19 cellular contexts compared by ENCODE assay signal in genomic region chr5:36908544-36909260, GRCh38. TPM values are rescaled to one million over a fixed set of nuclear protein-coding genes. Genes with fewer than 3 reads are reported as not detected.
DNase-seq lines count a peak whose midpoint lies in the region; ATAC-seq, FAIRE-seq and TF ChIP-seq lines count a peak whose summit lies in the region.
"Had no signal": no experiment of that assay in that cellular context is flagged by ENCODE, and none has a peak within 500 bp of the region (broad histone marks: within the 10 kb centered on the region; RNA-seq: fewer than 3 reads in every experiment).

No MANE protein-coding gene starts in this region.

- H3K9me3 ChIP-seq in body of pancreas, result no peaks in the 10 kb centered on the region

- peaks cover 11% of the 10 kb centered on the region for H3K4me1 ChIP-seq in body of pancreas

- H3K4me3 Mint-ChIP-seq in natural killer cell, result peak overlapping the region; percentile 25
- H3K4me3 Mint-ChIP-seq: activated CD8-positive, alpha-beta T cell treated with anti-CD3 and anti-CD28 coated beads for 36 hours; CD8-positive, alpha-beta T cell; stimulated activated naive CD8-positive, alpha-beta T cell treated with anti-CD3 and anti-CD28 coated beads, Interleukin-15, Interleukin-2, amounts not matched to agents 100 ng/mL and 50 ng/mL, for 24 hours had no signal

- H3K27ac Mint-ChIP-seq in natural killer cell, result peak overlapping the region; percentile 12 to 45
- H3K27ac Mint-ChIP-seq: activated CD8-positive, alpha-beta T cell treated with anti-CD3 and anti-CD28 coated beads for 36 hours; CD8-positive, alpha-beta T cell; stimulated activated naive CD8-positive, alpha-beta T cell treated with anti-CD3 and anti-CD28 coated beads, Interleukin-15, Interleukin-2, amounts not matched to agents 100 ng/mL and 50 ng/mL, for 24 hours had no signal

- DNase-seq in NOMO-1 treated with DMSO at 0.1 percent for 48 hours (lab: John Stamatoyannopoulos, UW; ENCODE audit: unreplicated experiment) (peak; percentile 23), NOMO-1 treated with dmso at 0.1 percent for 144 hours (lab: John Stamatoyannopoulos, UW; ENCODE audit: unreplicated experiment) (no peak), H54 (ENCODE audit: insufficient read length, low spot score) (no peak), NCI-H524 (lab: John Stamatoyannopoulos, UW) (peak; percentile 46 to 67), natural killer cell (no peak), body of pancreas (no peak), NCI-H82 (lab: John Stamatoyannopoulos, UW) (no peak)
- DNase-seq: activated CD8-positive, alpha-beta T cell treated with anti-CD3 and anti-CD28 coated beads for 36 hours; activated T-cell treated with anti-CD3 and anti-CD28 coated beads, Interleukin-2, amount 50 U/mL, for 48 hours; CD8-positive, alpha-beta T cell; DND-41; hypothalamus; KG1; left cardiac atrium; NCI-H1417 treated with DMSO at 0.1 percent for 48 hours; stimulated activated CD4-positive, alpha-beta T cell treated with anti-CD3 and anti-CD28 coated beads, Interleukin-15, amount 100 ng/mL, for 24 hours had no signal

- peak; percentile 82 for FAIRE-seq in H54 (lab: Jason Lieb, UNC)
- FAIRE-seq: A204.1 had no signal

- WGBS in body of pancreas, 2 donors, result 86 to 87% methylated on average over 2 of the region's 2 CpGs

- TF ChIP-seq POLR2A in H54 (IDR thresholded peaks at IDR 0.05; ENCODE audit: low read depth, low read length), result no peak
- TF ChIP-seq POLR2A in body of pancreas (IDR thresholded peaks at IDR 0.05), result no peak

- H3K9me3 Mint-ChIP-seq in natural killer cell, result no peaks in the 10 kb centered on the region

- TF ChIP-seq CTCF in natural killer cell (IDR thresholded peaks at IDR 0.05) (no peak), body of pancreas (IDR thresholded peaks at IDR 0.05) (no peak)

- ATAC-seq in natural killer cell, result peak in 2 of 3 donors; percentile 36 to 41
- ATAC-seq in body of pancreas, result no peak
- ATAC-seq in HG03280 (IDR thresholded peaks at IDR 0.05; ENCODE audit: unreplicated experiment), result no peak
- ATAC-seq: activated CD8-positive, alpha-beta T cell treated with anti-CD3 and anti-CD28 coated beads for 36 hours; CD8-positive, alpha-beta T cell; left cardiac atrium had no signal

- intact Hi-C loops in natural killer cell (cut with micrococcal nuclease) (no loop called here), body of pancreas (cut with DNase I) (no loop called here)

- H3K27me3 ChIP-seq in body of pancreas, result no peaks in the 10 kb centered on the region

- no peaks in the 10 kb centered on the region for H3K36me3 Mint-ChIP-seq in natural killer cell
- H3K36me3 Mint-ChIP-seq: CD8-positive, alpha-beta T cell had no signal

- no peaks in the 10 kb centered on the region for H3K36me3 ChIP-seq in body of pancreas (replicated peaks in 1 of 2; ENCODE audit: insufficient read depth in 1 of 2, low read depth in 2 of 2)

- no peak overlapping the region for H3K4me3 ChIP-seq in body of pancreas

- H3K27me3 Mint-ChIP-seq in natural killer cell (ENCODE audit: low read depth in 2 of 2), result no peaks in the 10 kb centered on the region
- H3K27me3 Mint-ChIP-seq: activated CD8-positive, alpha-beta T cell treated with anti-CD3 and anti-CD28 coated beads for 36 hours; stimulated activated naive CD8-positive, alpha-beta T cell treated with anti-CD3 and anti-CD28 coated beads, Interleukin-15, Interleukin-2, amounts not matched to agents 100 ng/mL and 50 ng/mL, for 24 hours had no signal

- H3K4me1 Mint-ChIP-seq in natural killer cell, result peaks cover 47 to 49% of the 10 kb centered on the region in 2 donors

- no peak overlapping the region for H3K27ac ChIP-seq in body of pancreas

RNA-seq across cellular contexts. Expression of gene NIPBL, which starts 32.1 kb away (rescaled TPM):
- total RNA-seq in natural killer cell (100 to 1,000 TPM; 137 to 153 (median 145) TPM), body of pancreas (10 to 100 TPM; 29.8 to 38.9 TPM)

Comparison
In these comparisons a context has a peak if more than half of its experiments do, and no peak if none do; other contexts are left out.
1. DNase-seq: peak in NOMO-1 treated with DMSO at 0.1 percent for 48 hours (single experiment) and NCI-H524 (2 of 2); none in NOMO-1 treated with dmso at 0.1 percent for 144 hours (single experiment), H54 (single experiment), natural killer cell (single experiment), body of pancreas (0 of 4) and NCI-H82 (single experiment).
2. ATAC-seq: peak in natural killer cell (2 of 3); none in body of pancreas (single experiment) and HG03280 (single experiment).